In the genomic region with DNA sequence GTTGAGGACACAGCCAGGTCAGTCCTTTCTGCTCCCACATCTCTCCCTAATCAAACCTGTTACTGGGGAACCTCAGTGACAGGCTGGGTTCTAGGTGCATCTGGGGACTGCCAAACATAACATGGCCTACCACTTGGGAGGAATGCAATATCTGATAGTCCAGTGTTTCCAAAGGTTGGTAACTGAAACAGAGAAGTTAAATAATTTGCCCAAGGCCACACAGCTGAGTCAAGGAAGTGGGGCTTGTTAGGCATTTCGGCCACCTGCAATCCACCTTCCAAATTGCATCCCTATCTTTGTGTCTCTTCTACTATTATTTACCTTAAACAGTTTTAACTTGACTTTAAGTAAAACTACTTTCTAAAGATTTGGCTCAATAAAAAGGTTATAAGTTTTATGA, we compare ENCODE assay signal across 16 cellular contexts.
DNase-seq lines count a peak whose midpoint lies in the region; ATAC-seq and TF ChIP-seq lines count a peak whose summit lies in the region.
"Had no signal": no experiment of that assay in that cellular context is flagged by ENCODE, and none has a peak within 500 bp of the region (broad histone marks: within the 10 kb centered on the region; RNA-seq: fewer than 3 reads in every experiment).

No MANE protein-coding gene starts in this region.

- H3K9me3 ChIP-seq in DND-41 (ENCODE audit: insufficient read depth, low read length, severe bottlenecking) (peaks cover 4% of the 10 kb centered on the region), OCI-LY1 (ENCODE audit: low read length) (no peaks in the 10 kb centered on the region), gastrocnemius medialis (no peaks in the 10 kb centered on the region), upper lobe of left lung (no peaks in the 10 kb centered on the region), right atrium auricular region (no peaks in the 10 kb centered on the region)
- H3K9me3 ChIP-seq: Caco-2, SJCRH30 had no signal

- H4K20me1 ChIP-seq in DND-41 (ENCODE audit: insufficient read depth, low read length) (no peaks in the 10 kb centered on the region), OCI-LY1 (ENCODE audit: insufficient read depth, low read length) (no peaks in the 10 kb centered on the region)

- no peaks in the 10 kb centered on the region for H3K9me2 ChIP-seq in OCI-LY1 (ENCODE audit: low read depth, low read length)

- H3K9me3 Mint-ChIP-seq in immature natural killer cell: no peaks in the 10 kb centered on the region
- peaks cover 14% of the 10 kb centered on the region for H3K9me3 Mint-ChIP-seq in stimulated activated memory B cell treated with anti-CD40 and anti-IgM and Interleukin-4, amounts not matched to agents 10 μg/mL and 1 μg/mL and 100 μg/mL, for 72 hours

- in situ Hi-C loops in gastrocnemius medialis (cut with MboI; ENCODE audit: low sequenced_read_pairs in 4 of 4): no loop called here

- H3K4me3 Mint-ChIP-seq in immature natural killer cell: peak overlapping the region; percentile 7 to 70 (median 53)
- H3K4me3 Mint-ChIP-seq in stimulated activated memory B cell treated with anti-CD40 and anti-IgM and Interleukin-4, amounts not matched to agents 10 μg/mL and 1 μg/mL and 100 μg/mL, for 72 hours: no peak overlapping the region

- H2AFZ ChIP-seq in DND-41 (ENCODE audit: low read depth, low read length) (peak overlapping the region; percentile 66), OCI-LY1 (ENCODE audit: low read length) (no peak overlapping the region)
- H2AFZ ChIP-seq: PC-9 had no signal

- H3K4me1 ChIP-seq in DND-41 (ENCODE audit: insufficient read depth, low read length): peaks cover 36% of the 10 kb centered on the region
- H3K4me1 ChIP-seq in OCI-LY1 (ENCODE audit: insufficient read depth, low read length, severe bottlenecking): peaks cover 57% of the 10 kb centered on the region
- H3K4me1 ChIP-seq in gastrocnemius medialis: peaks cover 4 to 12% of the 10 kb centered on the region in 2 donors
- H3K4me1 ChIP-seq in upper lobe of left lung: no peaks in the 10 kb centered on the region
- H3K4me1 ChIP-seq in right atrium auricular region: peaks cover 0 to 7% of the 10 kb centered on the region in 2 donors
- H3K4me1 ChIP-seq: Caco-2, SJCRH30 had no signal

- TF ChIP-seq POLR2A in gastrocnemius medialis (IDR thresholded peaks at IDR 0.05) (no peak), upper lobe of left lung (IDR thresholded peaks at IDR 0.05) (no peak)

- H3K4me2 ChIP-seq in DND-41 (ENCODE audit: insufficient read depth, low read length): no peak overlapping the region
- H3K4me2 ChIP-seq in OCI-LY1 (ENCODE audit: low read length): peak overlapping the region; percentile 22; the same call in 1 of the 2 replicates
- H3K4me2 ChIP-seq: PC-9 had no signal

- H3K27ac Mint-ChIP-seq in immature natural killer cell: peak overlapping the region in 4 of 6 donors; percentile 62 to 90 (median 82)
- no peak overlapping the region for H3K27ac Mint-ChIP-seq in stimulated activated memory B cell treated with anti-CD40 and anti-IgM and Interleukin-4, amounts not matched to agents 10 μg/mL and 1 μg/mL and 100 μg/mL, for 72 hours

- no peaks in the 10 kb centered on the region; the same call in 1 of the 2 replicates for H3F3A ChIP-seq in OCI-LY1 (ENCODE audit: insufficient read depth, low read length)

- H3K36me3 Mint-ChIP-seq in immature natural killer cell: peaks cover 0 to 5% (median 0%) of the 10 kb centered on the region in 3 donors
- no peaks in the 10 kb centered on the region for H3K36me3 Mint-ChIP-seq in stimulated activated memory B cell treated with anti-CD40 and anti-IgM and Interleukin-4, amounts not matched to agents 10 μg/mL and 1 μg/mL and 100 μg/mL, for 72 hours

- peaks cover 0 to 3% (median 0%) of the 10 kb centered on the region in 3 donors for H3K27me3 Mint-ChIP-seq in immature natural killer cell (ENCODE audit: low read depth in 3 of 3)
- no peaks in the 10 kb centered on the region for H3K27me3 Mint-ChIP-seq in stimulated activated memory B cell treated with anti-CD40 and anti-IgM and Interleukin-4, amounts not matched to agents 10 μg/mL and 1 μg/mL and 100 μg/mL, for 72 hours

- H3K27me3 ChIP-seq in DND-41 (ENCODE audit: insufficient read depth, low read length, poor library complexity) (no peaks in the 10 kb centered on the region), OCI-LY1 (ENCODE audit: insufficient read depth, low read length) (no peaks in the 10 kb centered on the region), gastrocnemius medialis (no peaks in the 10 kb centered on the region), upper lobe of left lung (no peaks in the 10 kb centered on the region), right atrium auricular region (no peaks in the 10 kb centered on the region)

- no peak for TF ChIP-seq EP300 in upper lobe of left lung (IDR thresholded peaks at IDR 0.05)

- H3K79me2 ChIP-seq in DND-41 (ENCODE audit: insufficient read depth, low read length) (no peaks in the 10 kb centered on the region), OCI-LY1 (ENCODE audit: insufficient read depth, low read length) (no peaks in the 10 kb centered on the region)

- H3K27ac ChIP-seq in DND-41 (ENCODE audit: low read length) (peak overlapping the region; percentile 81), OCI-LY1 (ENCODE audit: low read depth, low read length, poor library complexity, severe bottlenecking) (peak overlapping the region; percentile 79), gastrocnemius medialis (peak overlapping the region; percentile 66 to 78 (median 74)), upper lobe of left lung (no peak overlapping the region), right atrium auricular region (no peak overlapping the region)
- H3K27ac ChIP-seq: PC-9, SJCRH30 had no signal

- intact Hi-C loops in gastrocnemius medialis (cut with DNase I; ENCODE audit: low total_unique reads): no loop called here

- 0 out of 2 replicates have a peak overlapping the region, but pooled peaks have one; percentile 28 for H3K9ac ChIP-seq in DND-41 (ENCODE audit: low read depth, low read length)
- H3K9ac ChIP-seq in OCI-LY1 (ENCODE audit: low read length): peak overlapping the region; percentile 16; the same call in 1 of the 2 replicates

- WGBS in upper lobe of left lung, 2 donors: 83 to 95% methylated on average over 1 of the region's 1 CpG

- H3K36me3 ChIP-seq in DND-41 (ENCODE audit: insufficient read depth, low read length) (no peaks in the 10 kb centered on the region), OCI-LY1 (ENCODE audit: insufficient read depth, low read length) (no peaks in the 10 kb centered on the region), gastrocnemius medialis (no peaks in the 10 kb centered on the region), upper lobe of left lung (no peaks in the 10 kb centered on the region), right atrium auricular region (no peaks in the 10 kb centered on the region)
- H3K36me3 ChIP-seq: SJCRH30 had no signal

- ATAC-seq in DND-41 (ENCODE audit: insufficient read depth, low read depth) (no peak), gastrocnemius medialis (no peak), upper lobe of left lung (ENCODE audit: low FRiP score in 2 of 2) (no peak)
- ATAC-seq in stimulated activated memory B cell treated with anti-CD40 and anti-IgM and Interleukin-4, amounts not matched to agents 10 μg/mL and 1 μg/mL and 100 μg/mL, for 72 hours: no peak

- DNase-seq in DND-41: no peak
- DNase-seq in immature natural killer cell: no peak
- DNase-seq in gastrocnemius medialis: no peak
- DNase-seq in upper lobe of left lung: no peak
- DNase-seq in HuH-7 (ENCODE audit: low spot score): no peak
- no peak for DNase-seq in right atrium auricular region (ENCODE audit: low spot score)
- DNase-seq: Caco-2, EL, NCI-H1417 treated with DMSO at 0.1 percent for 48 hours, NCI-H2171, NCI-H446 treated with DMSO at 0.1 percent for 48 hours, NCI-H748 treated with DMSO at 0.1 percent for 48 hours, PC-9, SJCRH30 had no signal

- H3K4me3 ChIP-seq in DND-41 (ENCODE audit: low read depth in 1 of 2, low read length in 2 of 2) (no peak overlapping the region), OCI-LY1 (ENCODE audit: low read depth, low read length, poor library complexity, severe bottlenecking) (no peak overlapping the region), gastrocnemius medialis (no peak overlapping the region), upper lobe of left lung (no peak overlapping the region), right atrium auricular region (no peak overlapping the region)
- H3K4me3 ChIP-seq: PC-9, SJCRH30 had no signal

- TF ChIP-seq CTCF in DND-41 (IDR thresholded peaks at IDR 0.05; ENCODE audit: borderline replicate concordance, extremely low read depth, low read length, poor library complexity, severe bottlenecking) (no peak), OCI-LY1 (IDR thresholded peaks at IDR 0.05; ENCODE audit: low read length) (no peak), gastrocnemius medialis (IDR thresholded peaks at IDR 0.05 in 4 of 5, conservative IDR thresholded peaks at IDR 0.05 in 1 of 5) (no peak), upper lobe of left lung (IDR thresholded peaks at IDR 0.05) (no peak), right atrium auricular region (IDR thresholded peaks at IDR 0.05) (no peak)

- peaks cover 43 to 46% of the 10 kb centered on the region in 2 donors for H3K4me1 Mint-ChIP-seq in immature natural killer cell
- no peaks in the 10 kb centered on the region for H3K4me1 Mint-ChIP-seq in stimulated activated memory B cell treated with anti-CD40 and anti-IgM and Interleukin-4, amounts not matched to agents 10 μg/mL and 1 μg/mL and 100 μg/mL, for 72 hours

Comparison
In these comparisons a context has a peak if more than half of its experiments do, and no peak if none do; other contexts are left out.
1. H3K27ac ChIP-seq: peak in DND-41 (single experiment), OCI-LY1 (single experiment) and gastrocnemius medialis (4 of 4); none in upper lobe of left lung (0 of 4) and right atrium auricular region (0 of 2).